18 cellular contexts compared by ENCODE assay signal in genomic region chr14:61176686-61177085, GRCh38.
DNase-seq lines count a peak whose midpoint lies in the region; ATAC-seq and TF ChIP-seq lines count a peak whose summit lies in the region.
"Had no signal": no experiment of that assay in that cellular context is flagged by ENCODE, and none has a peak within 500 bp of the region (broad histone marks: within the 10 kb centered on the region; RNA-seq: fewer than 3 reads in every experiment).

No MANE protein-coding gene starts in this region.

- no peaks in the 10 kb centered on the region for H3K27me3 ChIP-seq in SK-N-SH (ENCODE audit: insufficient read depth)
- H3K27me3 ChIP-seq: BLaER1 treated with 17β-estradiol and CSF1 and Interleukin-3, amounts not matched to agents 10 nM and 100 nM had no signal

- H3K36me3 Mint-ChIP-seq in Calu3 (ENCODE audit: insufficient read depth, unreplicated experiment), result peaks cover 18% of the 10 kb centered on the region
- no peaks in the 10 kb centered on the region for H3K36me3 Mint-ChIP-seq in activated T-helper 17 cell treated with anti-CD3 and anti-CD28 coated beads, Interleukin-2, amount 50 U/mL, for 72 hours (ENCODE audit: low read depth)

- peak overlapping the region; percentile 98 for H3K27ac Mint-ChIP-seq in Calu3 (ENCODE audit: unreplicated experiment)
- no peak overlapping the region for H3K27ac Mint-ChIP-seq in activated T-helper 17 cell treated with anti-CD3 and anti-CD28 coated beads, Interleukin-2, amount 50 U/mL, for 72 hours
- H3K27ac Mint-ChIP-seq: CD8-positive, alpha-beta memory T cell had no signal

- H3K4me3 Mint-ChIP-seq in Calu3 (ENCODE audit: low read depth, unreplicated experiment), result no peak overlapping the region
- H3K4me3 Mint-ChIP-seq in activated T-helper 17 cell treated with anti-CD3 and anti-CD28 coated beads, Interleukin-2, amount 50 U/mL, for 72 hours, result peak overlapping the region; percentile 80
- H3K4me3 Mint-ChIP-seq: CD8-positive, alpha-beta memory T cell had no signal

- DNase-seq in SK-N-SH (no peak), Calu3 (no peak), fibroblast of the aortic adventitia (ENCODE audit: low read depth) (peak; percentile 47), KBM-7 (no peak)
- DNase-seq in activated CD8-positive, alpha-beta memory T cell treated with anti-CD3 and anti-CD28 coated beads, Interleukin-2, amount 50 U/mL, for 4 hours, result no peak
- DNase-seq: CD8-positive, alpha-beta memory T cell; DMS79 treated with DMSO at 0.1 percent for 48 hours; NCI-H1092; NCI-H146; NCI-H2081; NCI-H510A; NCI-H774; PC-3 had no signal

- no peaks in the 10 kb centered on the region for H3K36me3 ChIP-seq in SK-N-SH (replicated peaks in 1 of 2; ENCODE audit: control insufficient read depth in 1 of 2, insufficient read depth in 2 of 2, low read length in 1 of 2)
- H3K36me3 ChIP-seq: BLaER1 treated with 17β-estradiol and CSF1 and Interleukin-3, amounts not matched to agents 10 nM and 100 nM had no signal

- no peak for TF ChIP-seq EP300 in SK-N-SH (IDR thresholded peaks at IDR 0.05; ENCODE audit: borderline replicate concordance in 1 of 2, low read depth in 1 of 2, low read length in 1 of 2)

- CTCF ChIA-PET in SK-N-SH (lab: Yijun Ruan, JAX), result no interaction called here
- CTCF ChIA-PET in Calu3 (lab: Charles Lee), result interaction anchor here (1.1 kb wide), 1 partner anchor 9 kb away, joined by 4 read pairs; no protein-coding TSS in a partner anchor

- WGBS in SK-N-SH (ENCODE audit: low lambda C conversion rate), result 57% methylated on average over 2 of the region's 2 CpGs

- H3K9me3 ChIP-seq in SK-N-SH, result no peaks in the 10 kb centered on the region

- H3K4me2 ChIP-seq in SK-N-SH, result no peak overlapping the region
- H3K4me2 ChIP-seq: BLaER1 treated with 17β-estradiol and CSF1 and Interleukin-3, amounts not matched to agents 10 nM and 100 nM had no signal

- TF ChIP-seq RAD21 in SK-N-SH (IDR thresholded peaks at IDR 0.05; ENCODE audit: low read length), result no peak

- ATAC-seq in SK-N-SH treated with all-trans-retinoic acid at 6 μM for 48 hours (no peak), GM18868 (IDR thresholded peaks at IDR 0.05; ENCODE audit: unreplicated experiment) (no peak)
- ATAC-seq in activated T-helper 17 cell treated with anti-CD3 and anti-CD28 coated beads, Interleukin-2, amount 50 U/mL, for 72 hours (replicated peaks), result no peak
- ATAC-seq: PC-3 had no signal

- peaks cover 42% of the 10 kb centered on the region for H3K4me1 Mint-ChIP-seq in Calu3 (ENCODE audit: low read depth, unreplicated experiment)
- peaks cover 30% of the 10 kb centered on the region for H3K4me1 Mint-ChIP-seq in activated T-helper 17 cell treated with anti-CD3 and anti-CD28 coated beads, Interleukin-2, amount 50 U/mL, for 72 hours

- no peaks in the 10 kb centered on the region for H4K20me1 ChIP-seq in SK-N-SH (ENCODE audit: insufficient read depth)
- H4K20me1 ChIP-seq: BLaER1 treated with 17β-estradiol and CSF1 and Interleukin-3, amounts not matched to agents 10 nM and 100 nM had no signal

- POLR2A ChIA-PET in SK-N-SH (lab: Yijun Ruan, JAX), result no interaction called here

- no peaks in the 10 kb centered on the region for H3K9me3 Mint-ChIP-seq in Calu3 (ENCODE audit: low read depth, unreplicated experiment)
- H3K9me3 Mint-ChIP-seq in activated T-helper 17 cell treated with anti-CD3 and anti-CD28 coated beads, Interleukin-2, amount 50 U/mL, for 72 hours, result no peaks in the 10 kb centered on the region

- intact Hi-C loops in Calu3 (cut with micrococcal nuclease; ENCODE audit: unreplicated experiment), result loop anchor here (5.0 kb wide), 3 partner anchors 74 to 194 kb away; partner anchors contain the start of genes SLC38A6 and TRMT5

- no TSS peak for BruUV-seq in Calu3 (replicated peaks; lab: Mats Ljungman, UMichigan)

- H3K27me3 Mint-ChIP-seq in Calu3 (ENCODE audit: unreplicated experiment), result no peaks in the 10 kb centered on the region
- H3K27me3 Mint-ChIP-seq in activated T-helper 17 cell treated with anti-CD3 and anti-CD28 coated beads, Interleukin-2, amount 50 U/mL, for 72 hours, result no peaks in the 10 kb centered on the region

- H3F3A ChIP-seq in SK-N-SH (replicated peaks; ENCODE audit: insufficient read depth), result peaks cover 27% of the 10 kb centered on the region

- peak overlapping the region; percentile 26; the same call in 1 of the 2 replicates for H2AFZ ChIP-seq in SK-N-SH (ENCODE audit: low read depth)

- H3K9ac ChIP-seq in SK-N-SH, result no peak overlapping the region
- H3K9ac ChIP-seq: BLaER1 treated with 17β-estradiol and CSF1 and Interleukin-3, amounts not matched to agents 10 nM and 100 nM had no signal

- no peaks in the 10 kb centered on the region for H3K79me2 ChIP-seq in SK-N-SH (ENCODE audit: insufficient read depth)

- in situ Hi-C loops in KBM-7 (cut with MboI; ENCODE audit: low pct_unique_long_range_greater_than_20kb, low sequenced_read_pairs), result no loop called here

- no peaks in the 10 kb centered on the region for H3K9me2 ChIP-seq in SK-N-SH

- H3K27ac ChIP-seq in SK-N-SH (ENCODE audit: low read depth in 2 of 2, low read length in 1 of 2), result peak overlapping the region in 1 of 2 experiments; percentile 100; a peak in 2 of 4 replicates
- H3K27ac ChIP-seq: 22Rv1; BLaER1 treated with 17β-estradiol and CSF1 and Interleukin-3, amounts not matched to agents 10 nM and 100 nM had no signal

- TF ChIP-seq CTCF in SK-N-SH (IDR thresholded peaks at IDR 0.05), result no peak
- TF ChIP-seq CTCF in Calu3 (IDR thresholded peaks at IDR 0.05; ENCODE audit: unreplicated experiment), result no peak
- TF ChIP-seq CTCF in fibroblast of the aortic adventitia (IDR thresholded peaks at IDR 0.05; ENCODE audit: insufficient read depth, low read length), result no peak

- peaks cover 0 to 34% of the 10 kb centered on the region in 2 experiments; a peak in 2 of 4 replicates for H3K4me1 ChIP-seq in SK-N-SH (ENCODE audit: control insufficient read depth in 1 of 2, insufficient read depth in 2 of 2, low read depth in 1 of 2, low read length in 1 of 2)
- H3K4me1 ChIP-seq: BLaER1 treated with 17β-estradiol and CSF1 and Interleukin-3, amounts not matched to agents 10 nM and 100 nM had no signal

- H3K4me3 ChIP-seq in SK-N-SH (ENCODE audit: low read depth in 2 of 2, low read length in 1 of 2) (no peak overlapping the region), fibroblast of the aortic adventitia (ENCODE audit: low read depth, low read length) (no peak overlapping the region)
- H3K4me3 ChIP-seq: BLaER1 treated with 17β-estradiol and CSF1 and Interleukin-3, amounts not matched to agents 10 nM and 100 nM had no signal

TF ChIP-seq in SK-N-SH, 30 proteins besides CTCF, POLR2A, EP300 and RAD21 (continues in another document):
- TF ChIP-seq, protein P1, sequence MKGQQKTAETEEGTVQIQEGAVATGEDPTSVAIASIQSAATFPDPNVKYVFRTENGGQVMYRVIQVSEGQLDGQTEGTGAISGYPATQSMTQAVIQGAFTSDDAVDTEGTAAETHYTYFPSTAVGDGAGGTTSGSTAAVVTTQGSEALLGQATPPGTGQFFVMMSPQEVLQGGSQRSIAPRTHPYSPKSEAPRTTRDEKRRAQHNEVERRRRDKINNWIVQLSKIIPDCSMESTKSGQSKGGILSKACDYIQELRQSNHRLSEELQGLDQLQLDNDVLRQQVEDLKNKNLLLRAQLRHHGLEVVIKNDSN (IDR thresholded peaks at IDR 0.05; ENCODE audit: borderline replicate concordance, low read depth), result no peak
- TF ChIP-seq NFIC (IDR thresholded peaks at IDR 0.05; ENCODE audit: borderline replicate concordance), result no peak
- TF ChIP-seq GATA2 (CRISPR knock-in tag; IDR thresholded peaks at IDR 0.05), result no peak
- no peak for TF ChIP-seq TEAD4 (IDR thresholded peaks at IDR 0.05; ENCODE audit: borderline replicate concordance, insufficient read depth)
- TF ChIP-seq, protein P2, sequence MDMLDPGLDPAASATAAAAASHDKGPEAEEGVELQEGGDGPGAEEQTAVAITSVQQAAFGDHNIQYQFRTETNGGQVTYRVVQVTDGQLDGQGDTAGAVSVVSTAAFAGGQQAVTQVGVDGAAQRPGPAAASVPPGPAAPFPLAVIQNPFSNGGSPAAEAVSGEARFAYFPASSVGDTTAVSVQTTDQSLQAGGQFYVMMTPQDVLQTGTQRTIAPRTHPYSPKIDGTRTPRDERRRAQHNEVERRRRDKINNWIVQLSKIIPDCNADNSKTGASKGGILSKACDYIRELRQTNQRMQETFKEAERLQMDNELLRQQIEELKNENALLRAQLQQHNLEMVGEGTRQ (IDR thresholded peaks at IDR 0.05; ENCODE audit: borderline replicate concordance, low read depth, low read length), result no peak

TF ChIP-seq in SK-N-SH treated with all-trans-retinoic acid at 6 μM for 48 hours, 23 proteins besides CTCF, POLR2A, EP300 and RAD21:
- TF ChIP-seq ZC3H10 (CRISPR knock-in tag; IDR thresholded peaks at IDR 0.05) (no peak), PPARA (CRISPR knock-in tag; IDR thresholded peaks at IDR 0.05; ENCODE audit: borderline replicate concordance) (no peak), CSRNP3 (CRISPR knock-in tag; IDR thresholded peaks at IDR 0.05) (no peak), ARNTL (CRISPR knock-in tag; IDR thresholded peaks at IDR 0.05; ENCODE audit: borderline replicate concordance, low read depth) (no peak), CSDC2 (CRISPR knock-in tag; IDR thresholded peaks at IDR 0.05) (no peak)
